In genomic region chr3:133833880-133834620, GRCh38 we compare ENCODE assay signal across 1 cellular context.
TF ChIP-seq lines count a peak whose summit lies in the region.

No MANE protein-coding gene starts in this region.

TF ChIP-seq in HepG2, 621 proteins besides CTCF, POLR2A, EP300 and RAD21 (continued from another document):
- TF ChIP-seq USF2 (IDR thresholded peaks at IDR 0.05; ENCODE audit: low read depth, low read length) (no peak), USF2 (CRISPR knock-in tag; IDR thresholded peaks at IDR 0.05; ENCODE audit: borderline replicate concordance) (no peak)
